ENCODE assay signal across 2 cellular contexts in genomic region chrY:25055809-25056208, GRCh38. TPM values are rescaled to one million over a fixed set of nuclear protein-coding genes. Genes with fewer than 3 reads are reported as not detected.
"Had no signal": no experiment of that assay in that cellular context is flagged by ENCODE, and none has a peak within 500 bp of the region (broad histone marks: within the 10 kb centered on the region; RNA-seq: fewer than 3 reads in every experiment).

No MANE protein-coding gene starts in this region.

RNA-seq across cellular contexts. Expression of gene BPY2C, which starts 3.9 kb away (rescaled TPM):
- total RNA-seq: G401, GM12878 had no signal
